ENCODE assay signal across 1 cellular context in the genomic region with DNA sequence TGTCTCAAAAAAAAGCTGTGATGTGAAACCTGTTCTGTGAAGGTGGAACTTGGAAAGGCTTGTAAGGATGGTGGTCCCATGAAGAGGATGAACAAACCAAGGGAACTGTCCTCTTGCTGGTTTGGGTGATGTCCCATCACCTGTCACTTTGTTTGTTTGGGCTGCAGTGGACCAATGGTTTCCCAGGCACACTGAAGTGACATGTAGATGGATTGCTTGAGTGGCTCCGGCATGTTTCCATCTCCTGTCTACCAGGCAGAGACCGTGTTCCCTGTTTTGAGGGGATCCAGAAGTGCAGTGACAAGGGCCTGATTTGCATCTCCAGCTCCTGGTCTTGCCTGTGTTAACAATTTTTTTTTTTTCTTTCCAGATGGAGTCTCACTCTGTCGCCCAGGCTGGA.
TF ChIP-seq lines count a peak whose summit lies in the region.

No MANE protein-coding gene starts in this region.

TF ChIP-seq in HepG2, 621 proteins besides CTCF, POLR2A, EP300 and RAD21:
- TF ChIP-seq RBM22 (optimal IDR thresholded peaks at IDR 0.05; ENCODE audit: low read length) (peak; percentile 87), TAF15 (IDR thresholded peaks at IDR 0.05; ENCODE audit: low read depth, low read length, poor library complexity, severe bottlenecking) (no peak), MED8 (CRISPR knock-in tag; IDR thresholded peaks at IDR 0.05; ENCODE audit: insufficient replicate concordance) (no peak), POLR2G (IDR thresholded peaks at IDR 0.05; ENCODE audit: low read depth, low read length) (peak; percentile 21; the same call in 1 of the 2 replicates)
- TF ChIP-seq, protein P1, sequence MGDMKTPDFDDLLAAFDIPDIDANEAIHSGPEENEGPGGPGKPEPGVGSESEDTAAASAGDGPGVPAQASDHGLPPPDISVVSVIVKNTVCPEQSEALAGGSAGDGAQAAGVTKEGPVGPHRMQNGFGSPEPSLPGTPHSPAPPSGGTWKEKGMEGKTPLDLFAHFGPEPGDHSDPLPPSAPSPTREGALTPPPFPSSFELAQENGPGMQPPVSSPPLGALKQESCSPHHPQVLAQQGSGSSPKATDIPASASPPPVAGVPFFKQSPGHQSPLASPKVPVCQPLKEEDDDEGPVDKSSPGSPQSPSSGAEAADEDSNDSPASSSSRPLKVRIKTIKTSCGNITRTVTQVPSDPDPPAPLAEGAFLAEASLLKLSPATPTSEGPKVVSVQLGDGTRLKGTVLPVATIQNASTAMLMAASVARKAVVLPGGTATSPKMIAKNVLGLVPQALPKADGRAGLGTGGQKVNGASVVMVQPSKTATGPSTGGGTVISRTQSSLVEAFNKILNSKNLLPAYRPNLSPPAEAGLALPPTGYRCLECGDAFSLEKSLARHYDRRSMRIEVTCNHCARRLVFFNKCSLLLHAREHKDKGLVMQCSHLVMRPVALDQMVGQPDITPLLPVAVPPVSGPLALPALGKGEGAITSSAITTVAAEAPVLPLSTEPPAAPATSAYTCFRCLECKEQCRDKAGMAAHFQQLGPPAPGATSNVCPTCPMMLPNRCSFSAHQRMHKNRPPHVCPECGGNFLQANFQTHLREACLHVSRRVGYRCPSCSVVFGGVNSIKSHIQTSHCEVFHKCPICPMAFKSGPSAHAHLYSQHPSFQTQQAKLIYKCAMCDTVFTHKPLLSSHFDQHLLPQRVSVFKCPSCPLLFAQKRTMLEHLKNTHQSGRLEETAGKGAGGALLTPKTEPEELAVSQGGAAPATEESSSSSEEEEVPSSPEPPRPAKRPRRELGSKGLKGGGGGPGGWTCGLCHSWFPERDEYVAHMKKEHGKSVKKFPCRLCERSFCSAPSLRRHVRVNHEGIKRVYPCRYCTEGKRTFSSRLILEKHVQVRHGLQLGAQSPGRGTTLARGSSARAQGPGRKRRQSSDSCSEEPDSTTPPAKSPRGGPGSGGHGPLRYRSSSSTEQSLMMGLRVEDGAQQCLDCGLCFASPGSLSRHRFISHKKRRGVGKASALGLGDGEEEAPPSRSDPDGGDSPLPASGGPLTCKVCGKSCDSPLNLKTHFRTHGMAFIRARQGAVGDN (CRISPR knock-in tag; IDR thresholded peaks at IDR 0.05), result peak; percentile 16; the same call in 1 of the 2 replicates
